In the genomic region with DNA sequence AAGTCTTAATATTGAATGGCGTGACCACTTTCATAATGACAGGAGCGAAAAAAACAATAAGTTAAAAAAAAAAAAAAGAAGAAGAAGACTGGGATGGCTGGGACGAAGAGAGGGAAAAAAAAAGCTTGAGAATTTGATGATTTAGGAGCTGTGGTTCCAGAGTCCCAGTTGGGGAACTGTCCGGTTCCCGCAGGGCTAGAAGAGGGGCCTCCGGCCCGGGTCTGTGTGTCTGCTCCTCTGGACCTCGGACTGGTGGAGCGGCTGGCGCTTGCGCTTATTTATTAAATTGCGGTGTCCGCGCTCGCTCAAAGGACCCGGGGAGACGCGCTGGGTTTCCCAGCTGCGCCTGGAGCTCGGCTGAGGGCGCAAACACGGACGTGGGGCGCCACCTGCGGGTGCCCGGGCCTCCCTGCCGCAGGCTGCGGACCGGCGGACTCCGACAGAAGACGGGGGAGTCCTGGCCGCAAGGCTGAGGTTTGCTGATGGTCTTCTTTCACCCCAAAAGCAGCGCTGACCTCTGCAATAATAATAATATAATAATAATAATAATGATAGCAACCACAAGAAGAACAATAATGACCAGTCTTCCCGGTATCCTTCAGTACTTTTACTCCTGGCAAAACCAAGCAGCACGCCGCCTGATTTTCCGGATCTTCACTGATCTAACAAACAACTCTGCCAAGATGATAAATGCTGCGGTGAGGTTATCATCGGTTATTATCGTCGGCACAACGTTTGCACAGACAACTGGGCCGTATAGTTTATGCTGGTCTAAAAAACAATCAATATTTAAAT, we compare ENCODE assay signal across 9 cellular contexts. TPM values are rescaled to one million over a fixed set of nuclear protein-coding genes. Genes with fewer than 3 reads are reported as not detected.
DNase-seq lines count a peak whose midpoint lies in the region; ATAC-seq and TF ChIP-seq lines count a peak whose summit lies in the region.
"Had no signal": no experiment of that assay in that cellular context is flagged by ENCODE, and none has a peak within 500 bp of the region (broad histone marks: within the 10 kb centered on the region; RNA-seq: fewer than 3 reads in every experiment).

A gene (minus strand): TSS at position 251 of the 795 bp plus-strand sequence. CDS start 2,182 bp downstream, outside the sequence.

- H3K27me3 Mint-ChIP-seq in activated CD4-positive, alpha-beta T cell treated with anti-CD3 and anti-CD28 coated beads for 36 hours = peaks cover 34% of the 10 kb centered on the region
- peaks cover 89% of the 10 kb centered on the region for H3K27me3 Mint-ChIP-seq in mesothelial cell of epicardium (ENCODE audit: low read depth)

- peak; percentile 76 for TF ChIP-seq CTCF in KMS-11 (conservative IDR thresholded peaks at IDR 0.05; ENCODE audit: low read depth, low read length)
- peak; percentile 56 for TF ChIP-seq CTCF in mesothelial cell of epicardium (IDR thresholded peaks at IDR 0.05; ENCODE audit: unreplicated experiment)
- TF ChIP-seq CTCF in transverse colon (IDR thresholded peaks at IDR 0.05) = peak; percentile 26 to 53 (median 51)

- POLR2A ChIA-PET in activated CD4-positive, alpha-beta T cell treated with anti-CD3 and anti-CD28 coated beads for 36 hours (lab: Charles Lee) = no interaction called here

- intact Hi-C loops in activated CD4-positive, alpha-beta T cell treated with anti-CD3 and anti-CD28 coated beads for 36 hours (cut with DNase I, micrococcal nuclease) = loop anchor here in 1 of 2 experiments (1.0 to 10.0 kb wide), 4 partner anchors 323 to 1949 kb away; a partner anchor contains a TSS
- intact Hi-C loops in transverse colon (cut with DNase I; ENCODE audit: low total_unique reads) = loop anchor here (5.0 kb wide), 1 partner anchor 1612 kb away; no protein-coding TSS in a partner anchor

- DNase-seq in activated CD4-positive, alpha-beta T cell treated with anti-CD3 and anti-CD28 coated beads for 36 hours = peak; percentile 77
- DNase-seq in activated CD4-positive, alpha-beta T cell treated with anti-CD3 and anti-CD28 coated beads, Interleukin-2, amount 50 U/mL, for 1 hour = no peak
- DNase-seq in GM23248 (peak; percentile 79), mesothelial cell of epicardium (ENCODE audit: low spot score in 2 of 2, unreplicated experiment in 2 of 2) (peak; percentile 54 to 85), transverse colon (peak; percentile 26)
- DNase-seq: DND-41 had no signal

- 3% methylated on average over 44 of the region's 44 CpGs for WGBS in GM23248 (ENCODE audit: low coverage in 1 of 2, low lambda C conversion rate in 2 of 2, missing lambda C conversion rate in 2 of 2), 2 experiments
- WGBS in transverse colon (ENCODE audit: low coverage in 1 of 2), 2 donors = 4 to 15% methylated on average over 17 to 33 of the region's 44 CpGs

- CTCF ChIA-PET in activated CD4-positive, alpha-beta T cell treated with anti-CD3 and anti-CD28 coated beads for 36 hours (lab: Charles Lee) = interaction anchor here (0.6 to 1.2 kb wide), 3 partner anchors 18 to 1168 kb away, joined by 3 to 4 read pairs (median 3); no protein-coding TSS in a partner anchor

- H3F3A ChIP-seq in GM23248 (ENCODE audit: insufficient read depth) = no peaks in the 10 kb centered on the region

- H3K36me3 Mint-ChIP-seq in activated CD4-positive, alpha-beta T cell treated with anti-CD3 and anti-CD28 coated beads for 36 hours (ENCODE audit: low read depth) = no peaks in the 10 kb centered on the region
- H3K36me3 Mint-ChIP-seq in mesothelial cell of epicardium = no peaks in the 10 kb centered on the region

- H3K27ac ChIP-seq in GM23248 (no peak within 1 kb of the TSS), KMS-11 (no peak within 1 kb of the TSS), transverse colon (no peak within 1 kb of the TSS)

- peaks cover 12% of the 10 kb centered on the region for H3K4me1 Mint-ChIP-seq in activated CD4-positive, alpha-beta T cell treated with anti-CD3 and anti-CD28 coated beads for 36 hours
- H3K4me1 Mint-ChIP-seq in mesothelial cell of epicardium = peaks cover 20% of the 10 kb centered on the region

- no peak for TF ChIP-seq POLR2A in transverse colon (IDR thresholded peaks at IDR 0.05)

- no peaks in the 10 kb centered on the region for H3K9me3 Mint-ChIP-seq in activated CD4-positive, alpha-beta T cell treated with anti-CD3 and anti-CD28 coated beads for 36 hours (ENCODE audit: low read depth)
- H3K9me3 Mint-ChIP-seq in mesothelial cell of epicardium = no peaks in the 10 kb centered on the region

- H4K20me1 ChIP-seq in GM23248 (ENCODE audit: insufficient read depth) (no peaks in the 10 kb centered on the region), KMS-11 (ENCODE audit: insufficient read depth) (no peaks in the 10 kb centered on the region)

- H3K4me2 ChIP-seq in GM23248 (ENCODE audit: unreplicated experiment) = peak within 1 kb of the TSS; percentile 90
- H3K4me2 ChIP-seq in KMS-11 = peak within 1 kb of the TSS; percentile 94

- no peak within 1 kb of the TSS for H3K27ac Mint-ChIP-seq in activated CD4-positive, alpha-beta T cell treated with anti-CD3 and anti-CD28 coated beads for 36 hours
- H3K27ac Mint-ChIP-seq in mesothelial cell of epicardium = no peak within 1 kb of the TSS

- in situ Hi-C loops in GM23248 (cut with MboI) (loop anchor here (25.0 kb wide), 2 partner anchors 1607 to 1932 kb away; no protein-coding TSS in a partner anchor), transverse colon (cut with MboI; ENCODE audit: low pct_ligation_motif_present in 1 of 4, low pct_unique_long_range_greater_than_20kb in 1 of 4, low sequenced_read_pairs in 3 of 4) (loop anchor here in 1 of 4 donors (10.0 kb wide), 1 partner anchor 1609 kb away; no protein-coding TSS in a partner anchor)

- no peak for TF ChIP-seq EP300 in transverse colon (IDR thresholded peaks at IDR 0.05; ENCODE audit: low read depth)

- peak; percentile 76 for ATAC-seq in activated CD4-positive, alpha-beta T cell treated with anti-CD3 and anti-CD28 coated beads for 36 hours
- peak; percentile 97 for ATAC-seq in SK-N-SH treated with all-trans-retinoic acid at 6 μM for 48 hours

- no peaks in the 10 kb centered on the region for H3K9me3 ChIP-seq in GM23248 (ENCODE audit: low read depth)
- no peaks in the 10 kb centered on the region for H3K9me3 ChIP-seq in endocrine pancreas (ENCODE audit: control insufficient read depth, low read length)
- no peaks in the 10 kb centered on the region for H3K9me3 ChIP-seq in transverse colon

- H3K4me1 ChIP-seq in GM23248 (ENCODE audit: insufficient read depth) (no peaks in the 10 kb centered on the region), KMS-11 (ENCODE audit: low read depth, poor library complexity, severe bottlenecking) (peaks cover 4% of the 10 kb centered on the region), endocrine pancreas (ENCODE audit: control insufficient read depth, insufficient read depth, low read length) (no peaks in the 10 kb centered on the region), transverse colon (peaks cover 0 to 13% (median 2%) of the 10 kb centered on the region in 4 donors)

- H3K36me3 ChIP-seq in GM23248 (ENCODE audit: low read depth) (no peaks in the 10 kb centered on the region), KMS-11 (ENCODE audit: insufficient read depth) (no peaks in the 10 kb centered on the region), endocrine pancreas (ENCODE audit: control insufficient read depth, insufficient read depth, low read length) (no peaks in the 10 kb centered on the region), transverse colon (no peaks in the 10 kb centered on the region)

- H3K79me2 ChIP-seq in GM23248 (ENCODE audit: insufficient read depth) (no peaks in the 10 kb centered on the region), KMS-11 (ENCODE audit: insufficient read depth, low read depth) (no peaks in the 10 kb centered on the region)

- H3K9ac ChIP-seq in GM23248 (no peak within 1 kb of the TSS), KMS-11 (peak within 1 kb of the TSS; percentile 12; the same call in 1 of the 2 replicates), endocrine pancreas (ENCODE audit: control insufficient read depth, insufficient read depth, low read length) (no peak within 1 kb of the TSS)

- H3K4me3 Mint-ChIP-seq in activated CD4-positive, alpha-beta T cell treated with anti-CD3 and anti-CD28 coated beads for 36 hours = no peak within 1 kb of the TSS
- peak within 1 kb of the TSS; percentile 57 for H3K4me3 Mint-ChIP-seq in mesothelial cell of epicardium

- no peaks in the 10 kb centered on the region for H3K9me2 ChIP-seq in GM23248 (ENCODE audit: insufficient read depth)

- H3K4me3 ChIP-seq in GM23248 (peak within 1 kb of the TSS; percentile 55), KMS-11 (IDR thresholded peaks at IDR 0.05; ENCODE audit: insufficient read depth, low read depth, low read length) (no peak within 1 kb of the TSS), endocrine pancreas (ENCODE audit: control insufficient read depth, insufficient read depth, low read length) (peak within 1 kb of the TSS; percentile 42), transverse colon (peak within 1 kb of the TSS in 1 of 4 donors; percentile 35)

- peaks cover 49% of the 10 kb centered on the region for H3K27me3 ChIP-seq in GM23248 (replicated peaks; ENCODE audit: insufficient read depth)
- H3K27me3 ChIP-seq in KMS-11 (ENCODE audit: insufficient read depth, low read depth) = no peaks in the 10 kb centered on the region; the same call in 1 of the 2 replicates
- peaks cover 9% of the 10 kb centered on the region for H3K27me3 ChIP-seq in endocrine pancreas (ENCODE audit: control insufficient read depth, insufficient read depth, low read length)
- H3K27me3 ChIP-seq in transverse colon = peaks cover 48% of the 10 kb centered on the region

- H2AFZ ChIP-seq in GM23248 (peak within 1 kb of the TSS; percentile 37), KMS-11 (ENCODE audit: low read depth) (peak within 1 kb of the TSS; percentile 86)

TF ChIP-seq in SK-N-SH treated with all-trans-retinoic acid at 6 μM for 48 hours, 23 proteins besides CTCF, POLR2A, EP300 and RAD21:
- TF ChIP-seq ZFP3 (CRISPR knock-in tag; IDR thresholded peaks at IDR 0.05) (peak; percentile 83; the same call in 1 of the 2 replicates), ZNF70 (CRISPR knock-in tag; IDR thresholded peaks at IDR 0.05) (no peak)

RNA-seq across cellular contexts. Expression of the gene that starts here (rescaled TPM):
- not detected for total RNA-seq in activated CD4-positive, alpha-beta T cell treated with anti-CD3 and anti-CD28 coated beads for 36 hours
- not detected in 2 replicates for total RNA-seq in GM23248 (2014; rRNA removed; shearing (Covaris generic))
- not detected in 2 replicates for polyA plus RNA-seq in GM23248 (2016; fragmentation: Nextera tagmentation; extraction: Ambion mirVana)
- 0.53 TPM in 1 of 3 replicates, not detected in the others for total RNA-seq in mesothelial cell of epicardium
- total RNA-seq in transverse colon = 1 to 10 TPM in 1 of 4 donors, under 1 TPM in 3; 0.60 to 1.3 (median 0.78) TPM

Comparison
In these comparisons a context has a peak if more than half of its experiments do, and no peak if none do; other contexts are left out.
1. Peak in DNase-seq and ATAC-seq in activated CD4-positive, alpha-beta T cell treated with anti-CD3 and anti-CD28 coated beads for 36 hours; RNA of the gene not detected or under 1 TPM.
2. Peak in DNase-seq, H3K4me3 ChIP-seq and H3K4me2 ChIP-seq in GM23248; RNA of the gene not detected or under 1 TPM.
3. Peak in DNase-seq in mesothelial cell of epicardium; RNA of the gene not detected or under 1 TPM.